Comparison of ENCODE assay signal across 1 cellular context in the genomic region with DNA sequence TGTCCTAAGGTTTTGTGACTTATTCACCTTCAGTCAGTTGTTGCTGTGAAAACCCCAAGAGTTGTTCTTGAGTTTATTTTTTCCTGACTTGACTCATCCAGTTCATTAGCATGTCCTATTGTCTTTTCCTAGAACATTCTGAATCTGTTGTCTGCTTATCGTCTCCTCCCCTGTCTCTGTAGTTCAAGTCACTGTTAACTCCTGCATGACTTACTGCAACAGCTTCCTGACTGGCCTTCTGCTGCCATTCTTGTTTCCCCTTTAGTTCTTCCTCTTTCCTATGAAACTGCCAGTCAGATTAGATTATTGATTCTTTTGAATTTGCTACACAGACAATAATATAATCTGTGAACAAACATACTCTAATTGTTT.
TF ChIP-seq lines count a peak whose summit lies in the region.

No MANE protein-coding gene starts in this region.

TF ChIP-seq in GM23338, 12 proteins besides CTCF, POLR2A, EP300 and RAD21 (continued from another document):
- TF ChIP-seq, protein P1, sequence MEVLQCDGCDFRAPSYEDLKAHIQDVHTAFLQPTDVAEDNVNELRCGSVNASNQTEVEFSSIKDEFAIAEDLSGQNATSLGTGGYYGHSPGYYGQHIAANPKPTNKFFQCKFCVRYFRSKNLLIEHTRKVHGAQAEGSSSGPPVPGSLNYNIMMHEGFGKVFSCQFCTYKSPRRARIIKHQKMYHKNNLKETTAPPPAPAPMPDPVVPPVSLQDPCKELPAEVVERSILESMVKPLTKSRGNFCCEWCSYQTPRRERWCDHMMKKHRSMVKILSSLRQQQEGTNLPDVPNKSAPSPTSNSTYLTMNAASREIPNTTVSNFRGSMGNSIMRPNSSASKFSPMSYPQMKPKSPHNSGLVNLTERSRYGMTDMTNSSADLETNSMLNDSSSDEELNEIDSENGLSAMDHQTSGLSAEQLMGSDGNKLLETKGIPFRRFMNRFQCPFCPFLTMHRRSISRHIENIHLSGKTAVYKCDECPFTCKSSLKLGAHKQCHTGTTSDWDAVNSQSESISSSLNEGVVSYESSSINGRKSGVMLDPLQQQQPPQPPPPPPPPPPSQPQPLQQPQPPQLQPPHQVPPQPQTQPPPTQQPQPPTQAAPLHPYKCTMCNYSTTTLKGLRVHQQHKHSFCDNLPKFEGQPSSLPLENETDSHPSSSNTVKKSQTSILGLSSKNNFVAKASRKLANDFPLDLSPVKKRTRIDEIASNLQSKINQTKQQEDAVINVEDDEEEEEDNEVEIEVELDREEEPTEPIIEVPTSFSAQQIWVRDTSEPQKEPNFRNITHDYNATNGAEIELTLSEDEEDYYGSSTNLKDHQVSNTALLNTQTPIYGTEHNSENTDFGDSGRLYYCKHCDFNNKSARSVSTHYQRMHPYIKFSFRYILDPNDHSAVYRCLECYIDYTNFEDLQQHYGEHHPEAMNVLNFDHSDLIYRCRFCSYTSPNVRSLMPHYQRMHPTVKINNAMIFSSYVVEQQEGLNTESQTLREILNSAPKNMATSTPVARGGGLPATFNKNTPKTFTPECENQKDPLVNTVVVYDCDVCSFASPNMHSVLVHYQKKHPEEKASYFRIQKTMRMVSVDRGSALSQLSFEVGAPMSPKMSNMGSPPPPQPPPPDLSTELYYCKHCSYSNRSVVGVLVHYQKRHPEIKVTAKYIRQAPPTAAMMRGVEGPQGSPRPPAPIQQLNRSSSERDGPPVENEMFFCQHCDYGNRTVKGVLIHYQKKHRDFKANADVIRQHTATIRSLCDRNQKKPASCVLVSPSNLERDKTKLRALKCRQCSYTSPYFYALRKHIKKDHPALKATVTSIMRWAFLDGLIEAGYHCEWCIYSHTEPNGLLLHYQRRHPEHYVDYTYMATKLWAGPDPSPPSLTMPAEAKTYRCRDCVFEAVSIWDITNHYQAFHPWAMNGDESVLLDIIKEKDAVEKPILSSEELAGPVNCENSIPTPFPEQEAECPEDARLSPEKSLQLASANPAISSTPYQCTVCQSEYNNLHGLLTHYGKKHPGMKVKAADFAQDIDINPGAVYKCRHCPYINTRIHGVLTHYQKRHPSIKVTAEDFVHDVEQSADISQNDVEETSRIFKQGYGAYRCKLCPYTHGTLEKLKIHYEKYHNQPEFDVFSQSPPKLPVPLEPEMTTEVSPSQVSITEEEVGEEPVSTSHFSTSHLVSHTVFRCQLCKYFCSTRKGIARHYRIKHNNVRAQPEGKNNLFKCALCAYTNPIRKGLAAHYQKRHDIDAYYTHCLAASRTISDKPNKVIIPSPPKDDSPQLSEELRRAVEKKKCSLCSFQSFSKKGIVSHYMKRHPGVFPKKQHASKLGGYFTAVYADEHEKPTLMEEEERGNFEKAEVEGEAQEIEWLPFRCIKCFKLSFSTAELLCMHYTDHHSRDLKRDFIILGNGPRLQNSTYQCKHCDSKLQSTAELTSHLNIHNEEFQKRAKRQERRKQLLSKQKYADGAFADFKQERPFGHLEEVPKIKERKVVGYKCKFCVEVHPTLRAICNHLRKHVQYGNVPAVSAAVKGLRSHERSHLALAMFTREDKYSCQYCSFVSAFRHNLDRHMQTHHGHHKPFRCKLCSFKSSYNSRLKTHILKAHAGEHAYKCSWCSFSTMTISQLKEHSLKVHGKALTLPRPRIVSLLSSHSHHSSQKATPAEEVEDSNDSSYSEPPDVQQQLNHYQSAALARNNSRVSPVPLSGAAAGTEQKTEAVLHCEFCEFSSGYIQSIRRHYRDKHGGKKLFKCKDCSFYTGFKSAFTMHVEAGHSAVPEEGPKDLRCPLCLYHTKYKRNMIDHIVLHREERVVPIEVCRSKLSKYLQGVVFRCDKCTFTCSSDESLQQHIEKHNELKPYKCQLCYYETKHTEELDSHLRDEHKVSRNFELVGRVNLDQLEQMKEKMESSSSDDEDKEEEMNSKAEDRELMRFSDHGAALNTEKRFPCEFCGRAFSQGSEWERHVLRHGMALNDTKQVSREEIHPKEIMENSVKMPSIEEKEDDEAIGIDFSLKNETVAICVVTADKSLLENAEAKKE (CRISPR knock-in tag; IDR thresholded peaks at IDR 0.05): no peak
- no peak for TF ChIP-seq CREB1 (CRISPR knock-in tag; IDR thresholded peaks at IDR 0.05; ENCODE audit: low read depth)
